In genomic region chr15:60675763-60676162, GRCh38 we compare ENCODE assay signal across 33 cellular contexts.
"Had no signal": no experiment of that assay in that cellular context is flagged by ENCODE, and none has a peak within 500 bp of the region (broad histone marks: within the 10 kb centered on the region; RNA-seq: fewer than 3 reads in every experiment).

No MANE protein-coding gene starts in this region.

- H3K27ac ChIP-seq: ascending aorta, breast epithelium, cardiac muscle cell, colonic mucosa, epithelial cell of prostate, esophagus squamous epithelium, heart left ventricle had no signal

- H3K36me3 ChIP-seq: adrenal gland, ascending aorta, breast epithelium, cardiac muscle cell, colonic mucosa, esophagus squamous epithelium, heart left ventricle had no signal

- H3K27me3 Mint-ChIP-seq: activated CD4-positive, alpha-beta memory T cell treated with anti-CD3 and anti-CD28 coated beads for 36 hours; activated CD4-positive, alpha-beta T cell treated with anti-CD3 and anti-CD28 coated beads for 36 hours; activated CD4-positive, alpha-beta T cell treated with anti-CD3 and anti-CD28 coated beads, Interleukin-2, amount 10 ng/mL, durations not matched to agents 24 days and 14 days; activated naive CD8-positive, alpha-beta T cell treated with anti-CD3 and anti-CD28 coated beads for 36 hours; activated naive CD8-positive, alpha-beta T cell treated with anti-CD3 and anti-CD28 coated beads, Interleukin-2, amount 50 U/mL, for 24 hours; brain had no signal

- H3K9me3 ChIP-seq: adrenal gland, ascending aorta, breast epithelium, colonic mucosa, esophagus squamous epithelium, heart left ventricle had no signal

- H3K27ac Mint-ChIP-seq: activated CD4-positive, alpha-beta memory T cell treated with anti-CD3 and anti-CD28 coated beads for 36 hours; activated CD4-positive, alpha-beta T cell treated with anti-CD3 and anti-CD28 coated beads for 36 hours; activated CD4-positive, alpha-beta T cell treated with anti-CD3 and anti-CD28 coated beads, Interleukin-2, amount 10 ng/mL, durations not matched to agents 24 days and 14 days; activated CD8-positive, alpha-beta memory T cell treated with anti-CD3 and anti-CD28 coated beads, Interleukin-2, amount 10 ng/mL, durations not matched to agents 7 days and 5 days; activated CD8-positive, alpha-beta T cell treated with anti-CD3 and anti-CD28 coated beads, Interleukin-2, amount 10 ng/mL, durations not matched to agents 7 days and 5 days; activated naive CD8-positive, alpha-beta T cell treated with anti-CD3 and anti-CD28 coated beads for 36 hours; activated naive CD8-positive, alpha-beta T cell treated with anti-CD3 and anti-CD28 coated beads, Interleukin-2, amount 50 U/mL, for 24 hours; activated T-helper 1 cell treated with anti-CD3 and anti-CD28 coated beads, Interleukin-12 subunit alpha, Interleukin-12 subunit beta, Interleukin-2, Interleukin-4 antibody, amounts not matched to agents 30 ng/mL and 10 ng/mL and 1 ng/mL, durations not matched to agents 14 hours and 24 hours and 36 hours; brain had no signal

- H3K4me3 Mint-ChIP-seq: activated CD4-positive, alpha-beta memory T cell treated with anti-CD3 and anti-CD28 coated beads for 36 hours; activated CD4-positive, alpha-beta T cell treated with anti-CD3 and anti-CD28 coated beads for 36 hours; activated CD4-positive, alpha-beta T cell treated with anti-CD3 and anti-CD28 coated beads, Interleukin-2, amount 10 ng/mL, durations not matched to agents 24 days and 14 days; activated CD8-positive, alpha-beta memory T cell treated with anti-CD3 and anti-CD28 coated beads, Interleukin-2, amount 10 ng/mL, durations not matched to agents 7 days and 5 days; activated CD8-positive, alpha-beta T cell treated with anti-CD3 and anti-CD28 coated beads, Interleukin-2, amount 10 ng/mL, durations not matched to agents 7 days and 5 days; activated naive CD8-positive, alpha-beta T cell treated with anti-CD3 and anti-CD28 coated beads for 36 hours; activated naive CD8-positive, alpha-beta T cell treated with anti-CD3 and anti-CD28 coated beads, Interleukin-2, amount 50 U/mL, for 24 hours; activated T-helper 1 cell treated with anti-CD3 and anti-CD28 coated beads, Interleukin-12 subunit alpha, Interleukin-12 subunit beta, Interleukin-2, Interleukin-4 antibody, amounts not matched to agents 30 ng/mL and 10 ng/mL and 1 ng/mL, durations not matched to agents 14 hours and 24 hours and 36 hours; brain had no signal

- ATAC-seq: activated CD4-positive, alpha-beta T cell treated with anti-CD3 and anti-CD28 coated beads for 36 hours; activated CD8-positive, alpha-beta memory T cell treated with anti-CD3 and anti-CD28 coated beads, Interleukin-2, amount 10 ng/mL, durations not matched to agents 7 days and 5 days; activated CD8-positive, alpha-beta T cell treated with anti-CD3 and anti-CD28 coated beads, Interleukin-2, amount 10 ng/mL, durations not matched to agents 7 days and 5 days; activated naive CD8-positive, alpha-beta T cell treated with anti-CD3 and anti-CD28 coated beads, Interleukin-2, amount 50 U/mL, for 24 hours; heart left ventricle had no signal

- H3K27me3 ChIP-seq: adrenal gland, ascending aorta, breast epithelium, cardiac muscle cell, colonic mucosa, esophagus squamous epithelium, heart left ventricle had no signal

- H3K9me3 Mint-ChIP-seq: activated CD4-positive, alpha-beta memory T cell treated with anti-CD3 and anti-CD28 coated beads for 36 hours; activated CD4-positive, alpha-beta T cell treated with anti-CD3 and anti-CD28 coated beads, Interleukin-2, amount 10 ng/mL, durations not matched to agents 24 days and 14 days; activated naive CD8-positive, alpha-beta T cell treated with anti-CD3 and anti-CD28 coated beads for 36 hours; activated naive CD8-positive, alpha-beta T cell treated with anti-CD3 and anti-CD28 coated beads, Interleukin-2, amount 50 U/mL, for 24 hours; activated T-helper 1 cell treated with anti-CD3 and anti-CD28 coated beads, Interleukin-12 subunit alpha, Interleukin-12 subunit beta, Interleukin-2, Interleukin-4 antibody, amounts not matched to agents 30 ng/mL and 10 ng/mL and 1 ng/mL, durations not matched to agents 14 hours and 24 hours and 36 hours; brain had no signal

- H3K36me3 Mint-ChIP-seq: activated naive CD8-positive, alpha-beta T cell treated with anti-CD3 and anti-CD28 coated beads for 36 hours; brain had no signal

- H3K4me1 ChIP-seq: ascending aorta, breast epithelium, colonic mucosa had no signal

- FAIRE-seq: endometrium, endothelial cell of umbilical vein had no signal

- DNase-seq: activated CD4-positive, alpha-beta memory T cell treated with anti-CD3 and anti-CD28 coated beads for 36 hours; activated CD4-positive, alpha-beta T cell treated with anti-CD3 and anti-CD28 coated beads for 36 hours; activated CD4-positive, alpha-beta T cell treated with anti-CD3 and anti-CD28 coated beads, Interleukin-2, amount 10 ng/mL, durations not matched to agents 24 days and 14 days; activated CD4-positive, CD25-positive, alpha-beta regulatory T cell; activated CD4-positive, CD25-positive, alpha-beta regulatory T cell treated with anti-CD3 and anti-CD28 coated beads, Interleukin-2, amount 50 U/mL, for 72 hours; activated CD8-positive, alpha-beta memory T cell treated with anti-CD3 and anti-CD28 coated beads, Interleukin-2, amount 10 ng/mL, durations not matched to agents 7 days and 5 days; activated CD8-positive, alpha-beta memory T cell treated with anti-CD3 and anti-CD28 coated beads, Interleukin-2, amount 50 U/mL, for 4 hours; activated CD8-positive, alpha-beta T cell treated with anti-CD3 and anti-CD28 coated beads, Interleukin-2, amount 10 ng/mL, durations not matched to agents 7 days and 5 days; activated gamma-delta T cell; activated naive CD4-positive, alpha-beta T cell; activated naive CD4-positive, alpha-beta T cell treated with anti-CD3 and anti-CD28 coated beads, Interleukin-2, amount 50 U/mL, for 16 hours; activated naive CD8-positive, alpha-beta T cell treated with anti-CD3 and anti-CD28 coated beads for 36 hours; activated naive CD8-positive, alpha-beta T cell treated with anti-CD3 and anti-CD28 coated beads, Interleukin-2, amount 50 U/mL, for 24 hours; activated T-cell treated with anti-CD3 and anti-CD28 coated beads, Interleukin-2, amount 50 U/mL, for 1 hour; activated T-cell treated with anti-CD3 and anti-CD28 coated beads, Interleukin-2, amount 50 U/mL, for 48 hours; adrenal gland; amygdala; central memory CD4-positive, alpha-beta T cell; cerebellar nuclear complex; colonic mucosa; effector CD8-positive, alpha-beta T cell; esophagus squamous epithelium; foreskin melanocyte; heart left ventricle; T-helper 2 cell had no signal

- H3K4me3 ChIP-seq: adrenal gland, ascending aorta, breast epithelium, cardiac muscle cell, colonic mucosa, esophagus squamous epithelium, heart left ventricle had no signal
